Comparison of ENCODE assay signal across 8 cellular contexts in the genomic region with DNA sequence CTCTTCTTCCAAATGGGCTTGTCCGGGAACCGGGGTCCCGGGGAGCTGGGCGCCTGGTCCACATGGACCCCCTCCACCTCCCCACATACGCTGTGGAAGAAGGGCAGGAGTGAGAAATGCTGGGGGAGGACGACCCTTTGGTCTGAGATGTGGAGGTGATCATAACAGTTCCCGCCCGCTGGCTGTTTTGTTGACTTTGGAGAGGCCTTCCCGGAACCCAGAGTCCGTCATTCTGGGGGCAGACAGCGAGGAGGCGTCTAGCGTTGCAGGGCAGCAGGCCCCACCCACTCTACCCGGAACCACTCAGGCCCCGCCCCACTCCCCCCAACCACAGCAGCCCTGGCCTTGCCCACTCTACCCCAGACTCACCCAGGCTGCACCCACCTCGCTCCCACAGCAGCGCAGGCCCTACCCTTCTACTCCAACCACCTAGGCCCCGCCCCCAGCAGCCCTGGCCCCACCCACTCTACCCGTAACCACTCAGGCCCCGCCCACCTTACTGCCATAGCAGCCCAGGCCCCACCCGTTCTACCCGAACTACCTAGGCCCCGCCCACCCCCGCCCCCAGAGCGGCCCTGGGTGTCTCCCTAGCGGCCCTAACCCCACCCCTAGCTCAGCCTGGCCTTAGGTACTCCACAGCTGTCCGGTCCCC. TPM values are rescaled to one million over a fixed set of nuclear protein-coding genes. Genes with fewer than 3 reads are reported as not detected.
DNase-seq lines count a peak whose midpoint lies in the region; ATAC-seq and TF ChIP-seq lines count a peak whose summit lies in the region.

No MANE protein-coding gene starts in this region.

- H3K36me3 ChIP-seq in lower lobe of right lung (peaks cover 27% of the 10 kb centered on the region), tibial nerve (peaks cover 0 to 53% (median 0%) of the 10 kb centered on the region in 3 donors)

- DNase-seq in activated CD4-positive, CD25-positive, alpha-beta regulatory T cell treated with anti-CD3 and anti-CD28 coated beads, Interleukin-2, amount 50 U/mL, for 72 hours = peak; percentile 59
- DNase-seq in activated CD4-positive, CD25-positive, alpha-beta regulatory T cell (lab: John Stamatoyannopoulos, UW) = no peak
- DNase-seq in activated naive CD4-positive, alpha-beta T cell treated with anti-CD3 and anti-CD28 coated beads, Interleukin-2, amount 50 U/mL, for 16 hours = peak; percentile 57
- DNase-seq in lower lobe of right lung (peak; percentile 94), tibial nerve (ENCODE audit: low spot score in 2 of 2) (peak; percentile 81 to 86), NCI-H446 treated with DMSO at 0.1 percent for 48 hours (lab: John Stamatoyannopoulos, UW) (no peak), NCI-H526 treated with DMSO at 0.1 percent for 48 hours (lab: John Stamatoyannopoulos, UW) (no peak)

- WGBS in tibial nerve, 2 donors = 51 to 61% methylated on average over 27 of the region's 27 CpGs

- H3K4me1 ChIP-seq in lower lobe of right lung (peaks cover 19% of the 10 kb centered on the region), tibial nerve (peaks cover 0 to 37% (median 5%) of the 10 kb centered on the region in 4 donors)

- no peak for TF ChIP-seq POLR2A in tibial nerve (IDR thresholded peaks at IDR 0.05)

- H3K4me3 ChIP-seq in lower lobe of right lung (peak overlapping the region; percentile 46), tibial nerve (peak overlapping the region in 2 of 4 donors; percentile 27 to 37)

- H3K9me3 ChIP-seq in lower lobe of right lung = no peaks in the 10 kb centered on the region
- H3K9me3 ChIP-seq in tibial nerve = no peaks in the 10 kb centered on the region

- ATAC-seq in lower lobe of right lung (peak; percentile 93), HG02623 (IDR thresholded peaks at IDR 0.05; ENCODE audit: unreplicated experiment) (no peak)

- no peak for TF ChIP-seq EP300 in tibial nerve (IDR thresholded peaks at IDR 0.05)

- H3K27me3 ChIP-seq in lower lobe of right lung (ENCODE audit: low read depth) (no peaks in the 10 kb centered on the region), tibial nerve (no peaks in the 10 kb centered on the region)

- H3K27ac ChIP-seq in lower lobe of right lung (peak overlapping the region; percentile 73), tibial nerve (peak overlapping the region in 3 of 4 donors; percentile 48 to 73 (median 71))

- TF ChIP-seq CTCF in lower lobe of right lung (IDR thresholded peaks at IDR 0.05) = no peak
- no peak for TF ChIP-seq CTCF in tibial nerve (IDR thresholded peaks at IDR 0.05)

- intact Hi-C loops in lower lobe of right lung (cut with DNase I) = no loop called here

RNA-seq across cellular contexts. Expression of gene GPR108, which starts 7.1 kb away (rescaled TPM):
- total RNA-seq in lower lobe of right lung (87.0 TPM), tibial nerve (10 to 100 TPM; 53.4 to 79.2 (median 65.9) TPM)

RNA-seq across cellular contexts. Expression of gene TRIP10, which starts 9.2 kb away (rescaled TPM):
- 65.8 TPM for total RNA-seq in lower lobe of right lung
- total RNA-seq in tibial nerve = 100 to 1,000 TPM in 3 of 4 donors, 10 to 100 TPM in 1; 96.1 to 148 (median 110) TPM

RNA-seq across cellular contexts. Expression of gene C3, which starts 9.8 kb away (rescaled TPM):
- total RNA-seq in lower lobe of right lung (1,321 TPM), tibial nerve (1,000 to 10,000 TPM in 1 of 4 donors, 100 to 1,000 TPM in 3; 256 to 1,128 (median 733) TPM)

RNA-seq across cellular contexts. Expression of gene SH2D3A, which starts 37.0 kb away (rescaled TPM):
- total RNA-seq in lower lobe of right lung (21.2 TPM), tibial nerve (1 to 10 TPM in 1 of 4 donors, under 1 TPM in 2, not detected in 1; 0.39 to 4.2 (median 0.44) TPM)

RNA-seq across cellular contexts. Expression of gene VAV1, which starts 42.2 kb away (rescaled TPM):
- total RNA-seq in lower lobe of right lung (36.2 TPM), tibial nerve (10 to 100 TPM in 1 of 4 donors, 1 to 10 TPM in 3; 4.0 to 16.2 (median 5.8) TPM)

Comparison
In these comparisons a context has a peak if more than half of its experiments do, and no peak if none do; other contexts are left out.
1. DNase-seq: peak in activated CD4-positive, CD25-positive, alpha-beta regulatory T cell treated with anti-CD3 and anti-CD28 coated beads, Interleukin-2, amount 50 U/mL, for 72 hours (single experiment), activated naive CD4-positive, alpha-beta T cell treated with anti-CD3 and anti-CD28 coated beads, Interleukin-2, amount 50 U/mL, for 16 hours (single experiment), lower lobe of right lung (single experiment) and tibial nerve (2 of 2); none in activated CD4-positive, CD25-positive, alpha-beta regulatory T cell (0 of 4), NCI-H446 treated with DMSO at 0.1 percent for 48 hours (single experiment) and NCI-H526 treated with DMSO at 0.1 percent for 48 hours (single experiment).